ENCODE assay signal across 13 cellular contexts in the genomic region with DNA sequence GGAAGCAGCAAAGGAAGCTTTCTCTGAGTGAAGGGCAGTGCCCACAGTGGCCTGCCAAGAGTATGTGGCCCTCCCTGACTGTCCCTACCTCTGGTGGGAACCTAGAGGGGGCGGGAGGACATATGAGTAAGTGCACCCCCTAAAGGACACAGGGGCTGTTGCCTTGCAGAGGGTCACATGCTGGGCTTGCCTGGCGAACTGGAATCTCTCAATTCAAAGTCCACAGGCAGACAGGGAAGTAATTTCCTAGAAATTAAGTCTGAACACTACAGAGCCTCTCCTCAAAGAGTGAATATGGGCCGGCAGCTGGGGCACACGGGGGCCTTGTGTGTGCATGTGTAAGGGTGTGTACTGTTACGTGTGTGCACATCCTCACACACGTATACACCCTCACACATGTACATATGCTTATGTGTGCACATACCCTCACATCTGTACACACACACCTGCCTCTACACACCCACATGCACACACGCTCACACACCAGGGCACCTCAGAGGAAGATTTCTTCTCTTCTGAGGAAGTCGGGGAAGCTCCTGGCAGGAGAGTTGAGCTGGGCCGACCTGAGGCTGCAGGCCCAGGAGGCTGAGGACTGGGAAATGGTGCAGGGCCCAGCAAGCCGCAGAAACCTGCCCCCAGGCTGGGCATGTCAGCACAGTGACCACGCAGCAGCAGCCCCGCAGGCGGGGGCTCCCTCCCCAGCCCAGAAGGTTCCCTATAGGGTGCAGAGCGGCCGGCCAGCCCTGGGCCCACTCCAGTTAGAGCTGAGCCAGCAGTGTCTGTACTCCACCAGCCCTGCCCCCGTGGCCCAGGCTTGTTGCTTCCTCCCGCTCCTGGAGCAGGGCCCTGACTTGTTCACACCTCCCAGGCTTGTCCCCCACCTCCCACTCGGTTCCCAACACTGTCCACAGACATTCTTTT.
A peak's percentile ranks its signal among the peaks of the same experiment; 100 is the strongest.
DNase-seq lines count a peak whose midpoint lies in the region; ATAC-seq and TF ChIP-seq lines count a peak whose summit lies in the region.
"Had no signal": no experiment of that assay in that cellular context is flagged by ENCODE, and none has a peak within 500 bp of the region (broad histone marks: within the 10 kb centered on the region; RNA-seq: fewer than 3 reads in every experiment).

No MANE protein-coding gene starts in this region.

- no peaks in the 10 kb centered on the region for H3K27me3 ChIP-seq in upper lobe of right lung

- no peaks in the 10 kb centered on the region for H3K36me3 ChIP-seq in upper lobe of right lung

- peak; percentile 48 for DNase-seq in left cardiac atrium
- no peak for DNase-seq in Right ventricle myocardium superior
- no peak for DNase-seq in astrocyte of the spinal cord (ENCODE audit: low read depth, low spot score)
- DNase-seq in iPS-NIHi7 (ENCODE audit: extremely low spot score) = peak; percentile 50
- DNase-seq in upper lobe of right lung = peak; percentile 55
- no peak for DNase-seq in NCI-H146 treated with DMSO at 0.1 percent for 48 hours (lab: John Stamatoyannopoulos, UW; ENCODE audit: unreplicated experiment)
- no peak for DNase-seq in sciatic nerve (ENCODE audit: low spot score)
- DNase-seq: activated gamma-delta T cell; CD8-positive, alpha-beta memory T cell; glutamatergic neuron; NCI-H187 treated with DMSO at 0.1 percent for 48 hours; stimulated activated naive CD8-positive, alpha-beta T cell treated with anti-CD3 and anti-CD28 coated beads, Interleukin-15, amount 100 ng/mL, for 72 hours had no signal

- no peaks in the 10 kb centered on the region for H3K9me3 ChIP-seq in upper lobe of right lung

- in situ Hi-C loops in astrocyte of the spinal cord (cut with HindIII; ENCODE audit: low sequenced_read_pairs) = no loop called here

- peaks cover 8% of the 10 kb centered on the region for H3K4me1 ChIP-seq in upper lobe of right lung

- intact Hi-C loops in left cardiac atrium (cut with DNase I) (no loop called here), Right ventricle myocardium superior (cut with DNase I) (no loop called here), upper lobe of right lung (cut with DNase I) (no loop called here), sciatic nerve (cut with DNase I) (no loop called here)

- H3K4me3 ChIP-seq in astrocyte of the spinal cord (ENCODE audit: low read depth, low read length) = no peak overlapping the region
- H3K4me3 ChIP-seq in upper lobe of right lung = no peak overlapping the region

- ATAC-seq in left cardiac atrium (peak in 1 of 2 donors; percentile 35), Right ventricle myocardium superior (ENCODE audit: poor library complexity) (no peak), upper lobe of right lung (no peak), HG02938 (IDR thresholded peaks at IDR 0.05; ENCODE audit: unreplicated experiment) (no peak), sciatic nerve (no peak)

- no peak overlapping the region for H3K27ac ChIP-seq in upper lobe of right lung

- TF ChIP-seq CTCF in astrocyte of the spinal cord (IDR thresholded peaks at IDR 0.05; ENCODE audit: low read depth, low read length) = peak; percentile 5
- TF ChIP-seq CTCF in upper lobe of right lung (IDR thresholded peaks at IDR 0.05) = no peak

Comparison
In these comparisons a context has a peak if more than half of its experiments do, and no peak if none do; other contexts are left out.
1. DNase-seq: peak in left cardiac atrium (single experiment), iPS-NIHi7 (single experiment) and upper lobe of right lung (single experiment); none in Right ventricle myocardium superior (single experiment), astrocyte of the spinal cord (single experiment), NCI-H146 treated with DMSO at 0.1 percent for 48 hours (single experiment) and sciatic nerve (single experiment).